Comparison of ENCODE assay signal across 24 cellular contexts in genomic region chr1:45833361-45833760, GRCh38.
"Had no signal": no experiment of that assay in that cellular context is flagged by ENCODE, and none has a peak within 500 bp of the region (broad histone marks: within the 10 kb centered on the region; RNA-seq: fewer than 3 reads in every experiment).

No MANE protein-coding gene starts in this region.

- ATAC-seq: activated CD4-positive, alpha-beta T cell treated with anti-CD3 and anti-CD28 coated beads for 36 hours; activated CD4-positive, CD25-positive, alpha-beta regulatory T cell treated with anti-CD3 and anti-CD28 coated beads, Interleukin-2, amount 50 U/mL, for 24 hours; activated CD8-positive, alpha-beta T cell treated with anti-CD3 and anti-CD28 coated beads, Interleukin-2, amount 10 ng/mL, durations not matched to agents 7 days and 5 days; activated naive CD8-positive, alpha-beta T cell treated with anti-CD3 and anti-CD28 coated beads, Interleukin-2, amount 50 U/mL, for 24 hours; WTC11 had no signal

- DNase-seq: activated CD4-positive, alpha-beta T cell treated with anti-CD3 and anti-CD28 coated beads for 36 hours; activated CD4-positive, alpha-beta T cell treated with anti-CD3 and anti-CD28 coated beads, Interleukin-2, amount 10 ng/mL, durations not matched to agents 7 days and 5 days; activated CD4-positive, alpha-beta T cell treated with anti-CD3 and anti-CD28 coated beads, Interleukin-2, amount 50 U/mL, for 48 hours; activated CD8-positive, alpha-beta T cell treated with anti-CD3 and anti-CD28 coated beads, Interleukin-2, amount 10 ng/mL, durations not matched to agents 7 days and 5 days; activated effector memory CD4-positive, alpha-beta T cell treated with Interleukin-2 at 50 U/mL for 16 hours; activated naive CD4-positive, alpha-beta T cell treated with anti-CD3 and anti-CD28 coated beads, Interleukin-2, amount 10 ng/mL, durations not matched to agents 7 days and 5 days; activated naive CD8-positive, alpha-beta T cell treated with anti-CD3 and anti-CD28 coated beads, Interleukin-2, amount 50 U/mL, for 24 hours; activated T-cell treated with anti-CD3 and anti-CD28 coated beads, Interleukin-2, amount 50 U/mL, for 24 hours; amniotic stem cell; aorta; brain microvascular endothelial cell; central memory CD4-positive, alpha-beta T cell; NCI-H1105; NCI-H1417 treated with DMSO at 0.1 percent for 48 hours; NCI-H187 treated with DMSO at 0.1 percent for 48 hours; NCI-H2081; NCI-H226; NCI-H524 treated with DMSO at 0.1 percent for 48 hours; NK-92 treated with Interleukin-12 subunit alpha and Interleukin-12 subunit beta, amount 100 ng/mL, for 24 hours; OCI-M1; Right ventricle myocardium superior; T1000 had no signal

- H3K27me3 ChIP-seq: brain microvascular endothelial cell had no signal

- H3K27ac ChIP-seq: brain microvascular endothelial cell had no signal
